Comparison of ENCODE assay signal across 9 cellular contexts in genomic region chr9:133844876-133845658, GRCh38.
A peak's percentile ranks its signal among the peaks of the same experiment; 100 is the strongest.
DNase-seq lines count a peak whose midpoint lies in the region; ATAC-seq and TF ChIP-seq lines count a peak whose summit lies in the region.
"Had no signal": no experiment of that assay in that cellular context is flagged by ENCODE, and none has a peak within 500 bp of the region (broad histone marks: within the 10 kb centered on the region; RNA-seq: fewer than 3 reads in every experiment).

No MANE protein-coding gene starts in this region.

- TF ChIP-seq CTCF in colonic mucosa (IDR thresholded peaks at IDR 0.05) (no peak), left lung (IDR thresholded peaks at IDR 0.05) (no peak), spleen (IDR thresholded peaks at IDR 0.05 in 8 of 11, conservative IDR thresholded peaks at IDR 0.05 in 3 of 11) (no peak)

- peak; percentile 78 for ATAC-seq in left lung
- ATAC-seq in HG03097 (IDR thresholded peaks at IDR 0.05; ENCODE audit: low FRiP score, unreplicated experiment) = no peak
- no peak for ATAC-seq in activated naive CD4-positive, alpha-beta T cell treated with anti-CD3 and anti-CD28 coated beads, Interleukin-2, amount 50 U/mL, for 72 hours
- ATAC-seq in HG03280 (IDR thresholded peaks at IDR 0.05; ENCODE audit: unreplicated experiment) = no peak

- H3K4me1 ChIP-seq in colonic mucosa = peaks cover 3% of the 10 kb centered on the region
- peaks cover 7 to 21% of the 10 kb centered on the region in 2 donors for H3K4me1 ChIP-seq in left lung
- peaks cover 11 to 52% (median 29%) of the 10 kb centered on the region in 6 donors for H3K4me1 ChIP-seq in spleen

- 11 to 20% (median 14%) methylated on average over 24 to 31 of the region's 31 CpGs for WGBS in spleen, 5 donors

- H3K27ac ChIP-seq in colonic mucosa (no peak overlapping the region), left lung (peak overlapping the region; percentile 70 to 83), spleen (peak overlapping the region; percentile 53 to 90 (median 83))

- no peak for TF ChIP-seq POLR2A in spleen (IDR thresholded peaks at IDR 0.05)

- peak; percentile 8 for DNase-seq in KBM-7
- peak; percentile 50 for DNase-seq in colonic mucosa
- DNase-seq in left lung = peak; percentile 86 to 88
- DNase-seq in spleen = peak; percentile 88
- DNase-seq in DMS53 (lab: John Stamatoyannopoulos, UW) = no peak
- DNase-seq in activated naive CD4-positive, alpha-beta T cell treated with anti-CD3 and anti-CD28 coated beads, Interleukin-2, amount 50 U/mL, for 72 hours (ENCODE audit: low spot score in 2 of 2) = no peak
- DNase-seq: NCI-H187 treated with DMSO at 0.1 percent for 48 hours had no signal

- H3K9me3 ChIP-seq in colonic mucosa (no peaks in the 10 kb centered on the region), left lung (no peaks in the 10 kb centered on the region), spleen (no peaks in the 10 kb centered on the region)

- intact Hi-C loops in colonic mucosa (cut with DNase I) = no loop called here
- intact Hi-C loops in left lung (cut with DNase I) = no loop called here
- intact Hi-C loops in spleen (cut with DNase I; ENCODE audit: low total_unique reads) = no loop called here

- no peak overlapping the region for H3K27ac Mint-ChIP-seq in activated naive CD4-positive, alpha-beta T cell treated with anti-CD3 and anti-CD28 coated beads, Interleukin-2, amount 50 U/mL, for 72 hours

- no peak overlapping the region for H3K4me3 ChIP-seq in colonic mucosa
- H3K4me3 ChIP-seq in left lung = peak overlapping the region in 1 of 2 donors; percentile 20
- H3K4me3 ChIP-seq in spleen = peak overlapping the region in 5 of 8 donors; percentile 5 to 52 (median 24)

- no peaks in the 10 kb centered on the region for H3K27me3 ChIP-seq in colonic mucosa
- H3K27me3 ChIP-seq in left lung = no peaks in the 10 kb centered on the region
- H3K27me3 ChIP-seq in spleen (replicated peaks in 1 of 7) = peaks cover 0 to 21% (median 0%) of the 10 kb centered on the region in 7 donors

- in situ Hi-C loops in KBM-7 (cut with MboI; ENCODE audit: low pct_unique_long_range_greater_than_20kb, low sequenced_read_pairs) = no loop called here

- H3K9ac ChIP-seq in colonic mucosa (ENCODE audit: low read depth in 2 of 2, low read length in 2 of 2) = peak overlapping the region in 1 of 2 donors; percentile 29

- no peaks in the 10 kb centered on the region for H3K36me3 Mint-ChIP-seq in activated naive CD4-positive, alpha-beta T cell treated with anti-CD3 and anti-CD28 coated beads, Interleukin-2, amount 50 U/mL, for 72 hours

- no peaks in the 10 kb centered on the region for H3K9me3 Mint-ChIP-seq in activated naive CD4-positive, alpha-beta T cell treated with anti-CD3 and anti-CD28 coated beads, Interleukin-2, amount 50 U/mL, for 72 hours

- H3K36me3 ChIP-seq in colonic mucosa (no peaks in the 10 kb centered on the region), left lung (no peaks in the 10 kb centered on the region), spleen (peaks cover 0 to 8% (median 0%) of the 10 kb centered on the region in 6 donors)

Comparison
In these comparisons a context has a peak if more than half of its experiments do, and no peak if none do; other contexts are left out.
1. DNase-seq: peak in KBM-7 (single experiment), colonic mucosa (single experiment), left lung (2 of 2) and spleen (single experiment); none in DMS53 (single experiment) and activated naive CD4-positive, alpha-beta T cell treated with anti-CD3 and anti-CD28 coated beads, Interleukin-2, amount 50 U/mL, for 72 hours (0 of 2).